23 cellular contexts compared by ENCODE assay signal in the genomic region with DNA sequence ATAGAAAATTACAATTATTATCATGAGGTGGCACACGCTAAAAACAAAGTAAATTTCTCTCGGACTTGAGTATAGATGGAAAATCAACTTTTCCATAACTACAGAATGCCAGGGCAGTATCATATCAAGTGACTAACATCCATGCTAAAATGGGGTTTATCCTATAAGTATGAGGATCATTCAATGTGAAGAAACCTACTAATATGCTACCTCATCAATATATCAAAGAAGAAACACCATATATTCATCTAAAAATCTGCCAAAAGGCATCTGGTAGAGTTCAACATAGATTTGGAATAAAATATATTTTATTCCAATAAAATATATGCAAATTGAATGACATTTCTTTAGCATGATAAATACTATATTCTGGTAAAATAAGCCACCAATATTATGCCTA.
"Had no signal": no experiment of that assay in that cellular context is flagged by ENCODE, and none has a peak within 500 bp of the region (broad histone marks: within the 10 kb centered on the region; RNA-seq: fewer than 3 reads in every experiment).

No MANE protein-coding gene starts in this region.

- H3K79me2 ChIP-seq: hepatocyte had no signal

- ATAC-seq: foreskin keratinocyte, gastroesophageal sphincter, heart left ventricle, left cardiac atrium, left lung, left ventricle myocardium superior, lower lobe of right lung, mucosa of descending colon had no signal

- H3K4me2 ChIP-seq: hepatocyte had no signal

- FAIRE-seq: endothelial cell of umbilical vein had no signal

- DNase-seq: dermis blood vessel endothelial cell; dorsolateral prefrontal cortex; effector CD4-positive, alpha-beta T cell; effector memory CD4-positive, alpha-beta T cell; foreskin keratinocyte; heart left ventricle; hypothalamus; immature natural killer cell; islet precursor cell; kidney; kidney glomerular epithelial cell; left cardiac atrium; left lung; left ventricle myocardium superior; lower lobe of right lung; mesenchymal stem cell; mucosa of descending colon; naive B cell had no signal

- H3K27ac ChIP-seq: coronary artery, dorsolateral prefrontal cortex, esophagus muscularis mucosa, foreskin keratinocyte, gastroesophageal sphincter, heart left ventricle, hepatocyte, left lung, lower lobe of right lung had no signal

- H3K9me3 ChIP-seq: esophagus muscularis mucosa, gastroesophageal sphincter, heart left ventricle, left lung, lower lobe of right lung, mucosa of descending colon had no signal

- H2AFZ ChIP-seq: hepatocyte had no signal

- H3K36me3 ChIP-seq: esophagus muscularis mucosa, gastroesophageal sphincter, heart left ventricle, left lung, lower lobe of right lung had no signal

- H3K27me3 ChIP-seq: esophagus muscularis mucosa, foreskin keratinocyte, gastroesophageal sphincter, heart left ventricle, hepatocyte, left lung had no signal

- H3K4me1 ChIP-seq: foreskin keratinocyte had no signal

- H3K4me3 ChIP-seq: coronary artery, dorsolateral prefrontal cortex, esophagus muscularis mucosa, gastroesophageal sphincter, heart left ventricle, hepatocyte, left lung, lower lobe of right lung, mucosa of descending colon had no signal
